ENCODE assay signal across 1 cellular context in the genomic region with DNA sequence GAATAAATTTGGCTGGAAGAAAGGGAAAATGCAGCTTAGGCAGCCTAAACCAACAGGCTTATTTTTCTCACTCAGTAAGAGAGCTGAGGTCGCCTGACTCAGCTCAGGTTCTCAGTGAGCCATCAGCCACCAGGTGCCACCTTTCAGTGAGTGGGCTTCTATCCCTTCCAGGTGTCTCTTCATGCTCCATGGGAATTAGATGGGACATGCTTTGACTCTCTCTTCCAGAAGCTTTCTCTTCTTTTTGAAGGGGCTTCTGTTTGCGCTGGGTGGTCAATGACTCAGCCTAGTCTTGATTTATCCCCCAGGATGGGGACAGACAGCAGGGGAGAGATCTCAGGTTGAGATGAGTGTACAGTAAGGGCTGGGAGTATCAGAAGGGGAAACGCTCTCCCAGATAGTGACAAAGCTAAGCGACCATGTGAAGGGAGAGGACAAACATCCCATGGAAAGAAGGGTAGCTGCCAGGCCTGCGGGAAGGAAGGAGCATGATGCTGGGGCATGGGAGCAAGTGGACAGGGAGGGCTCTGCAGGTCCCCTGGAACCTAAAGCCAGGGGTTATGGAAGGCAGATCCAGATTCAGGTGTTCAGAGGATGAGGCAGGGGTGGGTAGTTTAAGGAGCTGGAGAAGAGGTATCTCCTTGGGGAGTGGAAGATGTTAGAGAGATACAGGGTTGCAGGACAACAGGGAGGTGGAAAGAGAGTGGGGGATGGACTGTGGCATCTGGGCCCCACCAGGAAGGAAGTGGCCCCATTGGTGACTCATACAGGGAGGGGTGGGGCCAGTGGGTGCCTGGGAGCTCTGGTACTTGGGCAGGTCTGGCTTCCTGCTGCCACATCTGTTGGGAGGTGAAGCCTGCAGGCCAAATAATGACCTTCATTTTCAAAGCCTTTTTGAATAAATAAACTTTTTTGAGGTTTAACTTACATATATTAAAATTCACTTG.
A peak's percentile ranks its signal among the peaks of the same experiment; 100 is the strongest.
TF ChIP-seq lines count a peak whose summit lies in the region.

No MANE protein-coding gene starts in this region.

TF ChIP-seq in endothelial cell of umbilical vein, 7 proteins besides CTCF, POLR2A, EP300 and RAD21:
- TF ChIP-seq POLR2AphosphoS5 (IDR thresholded peaks at IDR 0.05; ENCODE audit: insufficient read depth, low read depth, low read length), result peak; percentile 87
- no peak for TF ChIP-seq EZH2 (IDR thresholded peaks at IDR 0.05; ENCODE audit: borderline replicate concordance, low read depth, low read length, severe bottlenecking)
- TF ChIP-seq, protein P1, sequence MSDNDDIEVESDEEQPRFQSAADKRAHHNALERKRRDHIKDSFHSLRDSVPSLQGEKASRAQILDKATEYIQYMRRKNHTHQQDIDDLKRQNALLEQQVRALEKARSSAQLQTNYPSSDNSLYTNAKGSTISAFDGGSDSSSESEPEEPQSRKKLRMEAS (IDR thresholded peaks at IDR 0.05; ENCODE audit: insufficient read depth, insufficient read length), result no peak
- TF ChIP-seq FOS (IDR thresholded peaks at IDR 0.05; ENCODE audit: borderline replicate concordance, insufficient read depth, low read length), result peak; percentile 92
- TF ChIP-seq JUN (IDR thresholded peaks at IDR 0.05; ENCODE audit: borderline replicate concordance, insufficient read depth, insufficient read length, low read depth), result peak; percentile 81
- TF ChIP-seq MYC (IDR thresholded peaks at IDR 0.05; ENCODE audit: low read depth, low read length), result no peak
- peak; percentile 57 for TF ChIP-seq GATA2 (IDR thresholded peaks at IDR 0.05; ENCODE audit: insufficient read depth, insufficient read length, low read depth, low read length)
